ENCODE assay signal across 8 cellular contexts in the genomic region with DNA sequence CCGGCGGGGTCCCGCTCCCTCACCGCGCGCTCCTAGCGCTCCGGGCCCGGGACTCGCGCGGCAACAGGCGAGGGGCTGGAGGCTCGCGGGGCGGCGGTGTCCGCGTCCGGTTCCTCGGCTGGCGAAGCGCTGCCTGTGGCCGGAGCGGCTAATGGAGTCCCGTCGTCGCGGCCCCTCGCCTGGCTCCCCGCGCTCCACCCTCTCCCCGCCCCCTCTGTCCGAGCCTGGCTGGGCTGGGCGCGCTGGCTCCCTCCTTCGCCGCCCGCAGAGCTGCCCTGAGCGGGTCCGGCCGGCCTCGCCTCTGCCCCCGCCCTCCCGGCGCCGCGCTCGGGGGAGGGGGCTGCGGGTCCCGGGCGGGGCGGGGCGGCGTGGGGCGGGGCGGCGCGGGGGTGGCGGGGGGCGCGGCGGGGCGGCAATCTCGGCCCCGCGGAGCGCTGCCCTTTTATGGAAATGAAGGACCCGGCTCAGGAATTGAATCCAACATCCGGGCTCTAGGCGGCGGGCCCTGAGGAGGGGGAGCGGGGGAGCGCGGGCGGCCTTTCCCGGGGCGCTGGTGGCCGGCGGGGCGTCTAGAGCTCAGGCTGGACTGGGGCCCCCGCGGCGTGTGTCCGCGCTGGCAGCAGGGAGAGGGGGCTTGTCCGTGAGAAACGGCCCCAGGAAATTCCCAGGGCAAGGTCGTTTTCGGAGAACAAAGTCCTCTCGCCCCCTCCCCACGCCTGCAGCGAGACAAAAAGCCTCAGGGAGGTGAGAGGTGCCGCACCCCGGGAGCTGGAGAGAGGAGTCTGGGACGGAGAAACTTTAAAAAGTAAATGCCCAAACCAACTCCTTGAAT. TPM values are rescaled to one million over a fixed set of nuclear protein-coding genes. Genes with fewer than 3 reads are reported as not detected.
DNase-seq lines count a peak whose midpoint lies in the region; ATAC-seq, FAIRE-seq and TF ChIP-seq lines count a peak whose summit lies in the region.

A gene with protein sequence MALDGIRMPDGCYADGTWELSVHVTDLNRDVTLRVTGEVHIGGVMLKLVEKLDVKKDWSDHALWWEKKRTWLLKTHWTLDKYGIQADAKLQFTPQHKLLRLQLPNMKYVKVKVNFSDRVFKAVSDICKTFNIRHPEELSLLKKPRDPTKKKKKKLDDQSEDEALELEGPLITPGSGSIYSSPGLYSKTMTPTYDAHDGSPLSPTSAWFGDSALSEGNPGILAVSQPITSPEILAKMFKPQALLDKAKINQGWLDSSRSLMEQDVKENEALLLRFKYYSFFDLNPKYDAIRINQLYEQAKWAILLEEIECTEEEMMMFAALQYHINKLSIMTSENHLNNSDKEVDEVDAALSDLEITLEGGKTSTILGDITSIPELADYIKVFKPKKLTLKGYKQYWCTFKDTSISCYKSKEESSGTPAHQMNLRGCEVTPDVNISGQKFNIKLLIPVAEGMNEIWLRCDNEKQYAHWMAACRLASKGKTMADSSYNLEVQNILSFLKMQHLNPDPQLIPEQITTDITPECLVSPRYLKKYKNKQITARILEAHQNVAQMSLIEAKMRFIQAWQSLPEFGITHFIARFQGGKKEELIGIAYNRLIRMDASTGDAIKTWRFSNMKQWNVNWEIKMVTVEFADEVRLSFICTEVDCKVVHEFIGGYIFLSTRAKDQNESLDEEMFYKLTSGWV (minus strand): TSS at position 153 of the 832 bp plus-strand sequence. CDS start 482 bp downstream, outside the sequence.

- no peaks in the 10 kb centered on the region for H4K20me1 ChIP-seq in KMS-11 (ENCODE audit: insufficient read depth)

- DNase-seq in AG08396 (ENCODE audit: low spot score), result peak; percentile 96
- DNase-seq in SK-MEL-5 (ENCODE audit: low read depth, low spot score), result peak; percentile 83
- DNase-seq in bronchial epithelial cell (ENCODE audit: low read depth), result peak; percentile 35
- DNase-seq in retina, result peak; percentile 90

- H3K9ac ChIP-seq in KMS-11 (peak within 1 kb of the TSS; percentile 26; the same call in 1 of the 2 replicates), iPS-15b (ENCODE audit: low read depth, low read length) (peak within 1 kb of the TSS; percentile 85)

- H3K27me3 ChIP-seq in KMS-11 (ENCODE audit: insufficient read depth, low read depth) (no peaks in the 10 kb centered on the region), bronchial epithelial cell (ENCODE audit: control insufficient read depth, insufficient read depth, low read length) (no peaks in the 10 kb centered on the region), iPS-15b (ENCODE audit: control insufficient read depth, insufficient read depth, low read length) (no peaks in the 10 kb centered on the region)

- TF ChIP-seq CTCF in KMS-11 (conservative IDR thresholded peaks at IDR 0.05; ENCODE audit: low read depth, low read length), result no peak
- TF ChIP-seq CTCF in bronchial epithelial cell (IDR thresholded peaks at IDR 0.05; ENCODE audit: insufficient read depth, low read length, severe bottlenecking), result no peak

- H3K79me2 ChIP-seq in KMS-11 (ENCODE audit: insufficient read depth, low read depth), result no peaks in the 10 kb centered on the region

- peak; percentile 62 for ATAC-seq in GM18868 (IDR thresholded peaks at IDR 0.05; ENCODE audit: unreplicated experiment)
- ATAC-seq in GM21360 (IDR thresholded peaks at IDR 0.05; ENCODE audit: unreplicated experiment), result no peak

- no peaks in the 10 kb centered on the region for H3K9me3 ChIP-seq in iPS-15b (ENCODE audit: control insufficient read depth, insufficient read depth, low read length)

- H3K4me1 ChIP-seq in KMS-11 (ENCODE audit: low read depth, poor library complexity, severe bottlenecking) (peaks cover 5% of the 10 kb centered on the region), iPS-15b (ENCODE audit: control insufficient read depth, insufficient read depth, low read length) (peaks cover 24% of the 10 kb centered on the region)

- peak within 1 kb of the TSS; percentile 90 for H2AFZ ChIP-seq in KMS-11 (ENCODE audit: low read depth)

- H3K36me3 ChIP-seq in KMS-11 (ENCODE audit: insufficient read depth) (no peaks in the 10 kb centered on the region), bronchial epithelial cell (ENCODE audit: control insufficient read depth, insufficient read depth, low read length) (peaks cover 1% of the 10 kb centered on the region), iPS-15b (ENCODE audit: control insufficient read depth, insufficient read depth, low read length) (no peaks in the 10 kb centered on the region)

- FAIRE-seq in bronchial epithelial cell (lab: Jason Lieb, UNC), result no peak

- in situ Hi-C loops in SK-MEL-5 (cut with HindIII; ENCODE audit: low pct_unique_long_range_greater_than_20kb, low sequenced_read_pairs), result no loop called here

- H3K4me3 ChIP-seq in KMS-11 (IDR thresholded peaks at IDR 0.05; ENCODE audit: insufficient read depth, low read depth, low read length) (no peak within 1 kb of the TSS), bronchial epithelial cell (ENCODE audit: low read depth, low read length) (peak within 1 kb of the TSS; percentile 71), iPS-15b (ENCODE audit: low read depth, low read length) (peak within 1 kb of the TSS; percentile 96)

- no peak within 1 kb of the TSS for H3K27ac ChIP-seq in KMS-11

- peak within 1 kb of the TSS; percentile 71 for H3K4me2 ChIP-seq in KMS-11

RNA-seq across cellular contexts. Expression of the gene that starts here (rescaled TPM):
- total RNA-seq in SK-MEL-5 (2014; rRNA removed; shearing (Covaris generic)), result 38.0 and 40.8 TPM in 2 replicates
- 23.2 and 24.8 TPM in 2 replicates for polyA plus RNA-seq in SK-MEL-5 (2015; cell fraction: cytosol; rRNA removed)
- 30.3 and 32.6 TPM in 2 replicates for polyA plus RNA-seq in SK-MEL-5 (2015; cell fraction: nucleus; rRNA removed)
- total RNA-seq in bronchial epithelial cell, result 13.8 and 24.0 TPM in 2 replicates

Comparison
In these comparisons a context has a peak if more than half of its experiments do, and no peak if none do; other contexts are left out.
1. DNase-seq: peak in every context shown above with its lines; median percentile 96 in AG08396; 90 in retina; 83 in SK-MEL-5; 35 in bronchial epithelial cell.